17 cellular contexts compared by ENCODE assay signal in the genomic region with DNA sequence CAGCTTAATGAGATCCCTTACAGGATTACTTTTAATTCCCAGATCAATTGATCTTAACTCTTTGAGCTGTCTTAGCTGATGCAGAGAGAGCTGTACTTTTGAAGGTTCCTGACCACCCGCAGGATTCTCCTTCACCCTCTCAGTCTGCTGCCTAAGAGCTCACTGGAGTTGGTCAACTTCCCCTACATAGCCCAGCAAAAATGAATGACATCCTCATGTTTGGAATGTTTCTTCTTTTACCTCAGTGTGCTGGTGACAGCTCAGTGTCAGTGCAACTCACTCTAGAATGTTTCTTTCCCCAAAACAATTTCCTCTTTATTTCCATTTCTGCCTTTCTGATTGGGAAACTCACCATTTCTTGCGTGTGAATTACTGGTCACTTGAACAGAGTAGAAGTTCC. TPM values are rescaled to one million over a fixed set of nuclear protein-coding genes. Genes with fewer than 3 reads are reported as not detected.
DNase-seq lines count a peak whose midpoint lies in the region; TF ChIP-seq lines count a peak whose summit lies in the region.
"Had no signal": no experiment of that assay in that cellular context is flagged by ENCODE, and none has a peak within 500 bp of the region (broad histone marks: within the 10 kb centered on the region; RNA-seq: fewer than 3 reads in every experiment).

No MANE protein-coding gene starts in this region.

- no peak overlapping the region for H3K27ac Mint-ChIP-seq in HFFc6
- H3K27ac Mint-ChIP-seq in progenitor cell of endocrine pancreas = peak overlapping the region; percentile 26
- H3K27ac Mint-ChIP-seq: CD14-positive monocyte had no signal

- H3K4me1 Mint-ChIP-seq in HFFc6 (ENCODE audit: low read depth) (peaks cover 7% of the 10 kb centered on the region), progenitor cell of endocrine pancreas (ENCODE audit: low read depth) (peaks cover 14% of the 10 kb centered on the region)

- no peaks in the 10 kb centered on the region for H3K36me3 Mint-ChIP-seq in HFFc6 (ENCODE audit: low read depth)
- H3K36me3 Mint-ChIP-seq in progenitor cell of endocrine pancreas (ENCODE audit: insufficient read depth) = no peaks in the 10 kb centered on the region
- H3K36me3 Mint-ChIP-seq: CD14-positive monocyte had no signal

- no peak overlapping the region for H3K4me3 ChIP-seq in epithelial cell of esophagus (ENCODE audit: low read length)
- H3K4me3 ChIP-seq: HAP-1, PC-9 had no signal

- H3K9me3 Mint-ChIP-seq in HFFc6 = no peaks in the 10 kb centered on the region
- peaks cover 10% of the 10 kb centered on the region for H3K9me3 Mint-ChIP-seq in progenitor cell of endocrine pancreas (ENCODE audit: low read depth)

- peak; percentile 9 for DNase-seq in HFFc6
- peak; percentile 68 for DNase-seq in NCI-H82 treated with DMSO at 0.1 percent for 48 hours (lab: John Stamatoyannopoulos, UW; ENCODE audit: unreplicated experiment)
- peak; percentile 10 for DNase-seq in epithelial cell of esophagus (ENCODE audit: low read depth)
- DNase-seq in progenitor cell of endocrine pancreas (ENCODE audit: low spot score, unreplicated experiment) = no peak
- DNase-seq in H4 (ENCODE audit: low spot score) = no peak
- DNase-seq in midbrain (lab: John Stamatoyannopoulos, UW) = no peak
- DNase-seq in AG08395 (ENCODE audit: low spot score) = no peak
- DNase-seq: ACHN, DMS79 treated with DMSO at 0.1 percent for 48 hours, MM.1S, NCI-H1105 treated with DMSO at 0.1 percent for 48 hours, NCI-H1694, NCI-H2081 treated with DMSO at 0.1 percent for 48 hours, PC-9, SIG-M5 had no signal

- H3K4me3 Mint-ChIP-seq in HFFc6 (no peak overlapping the region), progenitor cell of endocrine pancreas (ENCODE audit: low read depth) (no peak overlapping the region)
- H3K4me3 Mint-ChIP-seq: CD14-positive monocyte had no signal

- no peak for TF ChIP-seq CTCF in HFFc6 (IDR thresholded peaks at IDR 0.05)
- no peak for TF ChIP-seq CTCF in epithelial cell of esophagus (IDR thresholded peaks at IDR 0.05; ENCODE audit: insufficient read depth, low read depth, low read length, missing control alignments)
- TF ChIP-seq CTCF in progenitor cell of endocrine pancreas (IDR thresholded peaks at IDR 0.05; ENCODE audit: unreplicated experiment) = no peak

- H3K27me3 Mint-ChIP-seq in HFFc6 (ENCODE audit: insufficient read depth) (peaks cover 17% of the 10 kb centered on the region), progenitor cell of endocrine pancreas (peaks cover 11% of the 10 kb centered on the region)

RNA-seq across cellular contexts. Expression of gene LSMEM1, which starts 48.7 kb away (rescaled TPM):
- under 1 TPM; 0.11 to 0.77 (median 0.47) TPM for total RNA-seq in HFFc6 (2021; fragmentation: NEBNext Ultra II Directional; extraction: Animal tissue kit (Norgen Biotek cat#: 25700))
- total RNA-seq in progenitor cell of endocrine pancreas = 3.6 and 4.6 TPM in 2 replicates
- not detected in 2 replicates for total RNA-seq in H4 (2014; rRNA removed; shearing (Covaris generic))

Comparison
In these comparisons a context has a peak if more than half of its experiments do, and no peak if none do; other contexts are left out.
1. DNase-seq: peak in HFFc6 (single experiment), NCI-H82 treated with DMSO at 0.1 percent for 48 hours (single experiment) and epithelial cell of esophagus (single experiment); none in progenitor cell of endocrine pancreas (single experiment), H4 (single experiment), midbrain (single experiment) and AG08395 (single experiment).